1 cellular context compared by ENCODE assay signal in genomic region chr5:141638771-141639170, GRCh38.
TF ChIP-seq lines count a peak whose summit lies in the region.

No MANE protein-coding gene starts in this region.

TF ChIP-seq in IMR-90, 13 proteins besides CTCF, POLR2A, EP300 and RAD21:
- TF ChIP-seq RFX5 (IDR thresholded peaks at IDR 0.05; ENCODE audit: low read depth, low read length) (no peak), MAZ (IDR thresholded peaks at IDR 0.05; ENCODE audit: borderline replicate concordance, low read depth, low read length) (no peak), NFE2L2 (IDR thresholded peaks at IDR 0.05; ENCODE audit: low read depth, low read length) (no peak), CEBPB (IDR thresholded peaks at IDR 0.05; ENCODE audit: low read depth, low read length) (no peak), MXI1 (IDR thresholded peaks at IDR 0.05; ENCODE audit: borderline replicate concordance, low read depth, low read length) (no peak), ELK1 (IDR thresholded peaks at IDR 0.05; ENCODE audit: borderline replicate concordance, low read depth, low read length) (no peak), MAFK (IDR thresholded peaks at IDR 0.05; ENCODE audit: low read depth, low read length) (no peak), RCOR1 (IDR thresholded peaks at IDR 0.05; ENCODE audit: insufficient replicate concordance, low read length) (no peak), CHD1 (IDR thresholded peaks at IDR 0.05; ENCODE audit: low read depth, low read length) (no peak), BHLHE40 (IDR thresholded peaks at IDR 0.05; ENCODE audit: low read depth, low read length) (no peak)
